In genomic region chr12:124506832-124507153, GRCh38 we compare ENCODE assay signal across 10 cellular contexts.
DNase-seq lines count a peak whose midpoint lies in the region; ATAC-seq, FAIRE-seq and TF ChIP-seq lines count a peak whose summit lies in the region.
"Had no signal": no experiment of that assay in that cellular context is flagged by ENCODE, and none has a peak within 500 bp of the region (broad histone marks: within the 10 kb centered on the region; RNA-seq: fewer than 3 reads in every experiment).

No MANE protein-coding gene starts in this region.

- H3K27ac ChIP-seq in GM12878 (ENCODE audit: control insufficient read depth, insufficient read depth): peak overlapping the region; percentile 18; the same call in 1 of the 2 replicates
- H3K27ac ChIP-seq in stomach smooth muscle (ENCODE audit: low read length): peak overlapping the region; percentile 75

- no peak for TF ChIP-seq EP300 in GM12878 (IDR thresholded peaks at IDR 0.05; ENCODE audit: borderline replicate concordance in 1 of 2, control insufficient read depth in 1 of 2, low read depth in 2 of 2, low read length in 2 of 2)

- H3K27me3 ChIP-seq in H7 (ENCODE audit: control insufficient read depth, insufficient read depth, low read length) (no peaks in the 10 kb centered on the region), GM12878 (replicated peaks in 1 of 2; ENCODE audit: control insufficient read depth in 2 of 2, insufficient read depth in 2 of 2, low read length in 1 of 2) (no peaks in the 10 kb centered on the region), stomach smooth muscle (ENCODE audit: control insufficient read depth in 1 of 2, insufficient read depth in 2 of 2, low read length in 2 of 2) (no peaks in the 10 kb centered on the region)

- WGBS in GM12878 (ENCODE audit: insufficient coverage, insufficient replicate concordance, low lambda C conversion rate, missing lambda C conversion rate): 82% methylated on average over 8 of the region's 8 CpGs

- H4K20me1 ChIP-seq in GM12878 (ENCODE audit: control insufficient read depth, insufficient read depth): peaks cover 8% of the 10 kb centered on the region

- FAIRE-seq in GM12878 (lab: Jason Lieb, UNC): no peak

- BruUV-seq in GM12878 (replicated peaks; lab: Mats Ljungman, UMichigan): no TSS peak

- H3K36me3 Mint-ChIP-seq in memory B cell: peaks cover 11% of the 10 kb centered on the region

- no peak overlapping the region for H3K9ac ChIP-seq in GM12878 (ENCODE audit: control insufficient read depth, insufficient read depth, low read length)
- H3K9ac ChIP-seq in stomach smooth muscle (ENCODE audit: low read length in 2 of 2): peak overlapping the region in 1 of 2 donors; percentile 47

- DNase-seq in H7 (peak; percentile 71), GM12878 (ENCODE audit: low read depth, low spot score) (no peak), memory B cell (ENCODE audit: low spot score in 2 of 2) (no peak), activated gamma-delta T cell treated with Interleukin-2 at 50 U/mL for 16 hours (no peak), foreskin fibroblast (no peak)
- DNase-seq: SW 1271 had no signal

- peaks cover 2% of the 10 kb centered on the region for H3K9me3 Mint-ChIP-seq in memory B cell

- H3K4me1 ChIP-seq in GM12878 (ENCODE audit: control insufficient read depth, insufficient read depth, low read length) (peaks cover 11% of the 10 kb centered on the region), stomach smooth muscle (ENCODE audit: control insufficient read depth, insufficient read depth, low read length) (peaks cover 81% of the 10 kb centered on the region)

- no peak for TF ChIP-seq RAD21 in GM12878 (IDR thresholded peaks at IDR 0.05; ENCODE audit: insufficient read depth, low read depth, low read length)

- RAD21 ChIA-PET in GM12878 (lab: Charles Lee; ENCODE audit: unreplicated experiment): no interaction called here

- TF ChIP-seq POLR2A in GM12878 (IDR thresholded peaks at IDR 0.05; ENCODE audit: low read depth, low read length): no peak

- no peaks in the 10 kb centered on the region for H3K27me3 Mint-ChIP-seq in memory B cell

- peaks cover 38% of the 10 kb centered on the region for H3K79me2 ChIP-seq in GM12878 (ENCODE audit: control insufficient read depth, insufficient read depth, low read length)

- no peak overlapping the region for H3K27ac Mint-ChIP-seq in memory B cell

- in situ Hi-C loops in GM12878 (cut with MboI): no loop called here

- H3K4me3 Mint-ChIP-seq in memory B cell: peak overlapping the region; percentile 27

- H3K9me3 ChIP-seq in GM12878 (replicated peaks; ENCODE audit: control insufficient read depth, insufficient read depth, low read length) (no peaks in the 10 kb centered on the region), stomach smooth muscle (ENCODE audit: control insufficient read depth in 2 of 2, low read length in 2 of 2) (no peaks in the 10 kb centered on the region)

- POLR2A ChIA-PET in GM12878 (lab: Charles Lee): no interaction called here

- CTCF ChIA-PET in GM12878 (lab: Yijun Ruan, JAX): no interaction called here

- H2AFZ ChIP-seq in GM12878 (ENCODE audit: control insufficient read depth, low read depth, low read length): no peak overlapping the region

- TF ChIP-seq CTCF in GM12878 (IDR thresholded peaks at IDR 0.05 in 2 of 3, conservative IDR thresholded peaks at IDR 0.05 in 1 of 3; ENCODE audit: control insufficient read depth in 2 of 3, extremely low read depth in 1 of 3, insufficient read depth in 1 of 3, low read depth in 3 of 3, low read length in 3 of 3): no peak
- no peak for TF ChIP-seq CTCF in foreskin fibroblast (IDR thresholded peaks at IDR 0.05; ENCODE audit: low read depth, low read length)

- H3K4me1 Mint-ChIP-seq in memory B cell: peaks cover 34% of the 10 kb centered on the region

- H3K36me3 ChIP-seq in H7 (replicated peaks; ENCODE audit: control insufficient read depth, insufficient read depth, low read length) (peaks cover 1% of the 10 kb centered on the region), GM12878 (ENCODE audit: control insufficient read depth in 2 of 2, insufficient read depth in 2 of 2, low read length in 1 of 2) (peaks cover 2 to 5% of the 10 kb centered on the region in 2 experiments; a peak in 3 of 4 replicates), stomach smooth muscle (ENCODE audit: control insufficient read depth in 2 of 2, insufficient read depth in 2 of 2, low read length in 2 of 2) (peaks cover 0 to 3% of the 10 kb centered on the region in 2 donors)

- SMC1A ChIA-PET in GM12878 (lab: Charles Lee; ENCODE audit: uncharacterized antibody, unreplicated experiment): no interaction called here

- H3K4me3 ChIP-seq in H7 (ENCODE audit: insufficient read depth, low read depth, low read length): no peak overlapping the region
- H3K4me3 ChIP-seq in GM12878: no peak overlapping the region
- peak overlapping the region in 1 of 2 donors; percentile 40 for H3K4me3 ChIP-seq in stomach smooth muscle (ENCODE audit: low read length in 2 of 2)
- no peak overlapping the region for H3K4me3 ChIP-seq in foreskin fibroblast (ENCODE audit: low read depth in 1 of 2, low read length in 2 of 2)

- no peak overlapping the region for H3K4me2 ChIP-seq in GM12878 (ENCODE audit: control insufficient read depth, insufficient read depth)

- intact Hi-C loops in GM12878 (cut with micrococcal nuclease; ENCODE audit: unreplicated experiment): no loop called here

- ATAC-seq in GM12878 (no peak), memory B cell (ENCODE audit: low read depth) (no peak), HG02970 (IDR thresholded peaks at IDR 0.05; ENCODE audit: low FRiP score, unreplicated experiment) (no peak), HG03469 (IDR thresholded peaks at IDR 0.05; ENCODE audit: unreplicated experiment) (no peak)
- ATAC-seq: HCT116 had no signal

TF ChIP-seq in GM12878, 131 proteins besides CTCF, POLR2A, EP300 and RAD21 (continues in another document):
- no peak for TF ChIP-seq RELB (IDR thresholded peaks at IDR 0.05; ENCODE audit: low read depth)
- TF ChIP-seq NKRF (conservative IDR thresholded peaks at IDR 0.05): no peak
- TF ChIP-seq KLF5 (IDR thresholded peaks at IDR 0.05; ENCODE audit: partially characterized antibody): no peak
- TF ChIP-seq ZBTB4 (CRISPR knock-in tag; IDR thresholded peaks at IDR 0.05): no peak
- no peak for TF ChIP-seq CBX5 (IDR thresholded peaks at IDR 0.05; ENCODE audit: low read depth)
